ENCODE assay signal across 22 cellular contexts in the genomic region with DNA sequence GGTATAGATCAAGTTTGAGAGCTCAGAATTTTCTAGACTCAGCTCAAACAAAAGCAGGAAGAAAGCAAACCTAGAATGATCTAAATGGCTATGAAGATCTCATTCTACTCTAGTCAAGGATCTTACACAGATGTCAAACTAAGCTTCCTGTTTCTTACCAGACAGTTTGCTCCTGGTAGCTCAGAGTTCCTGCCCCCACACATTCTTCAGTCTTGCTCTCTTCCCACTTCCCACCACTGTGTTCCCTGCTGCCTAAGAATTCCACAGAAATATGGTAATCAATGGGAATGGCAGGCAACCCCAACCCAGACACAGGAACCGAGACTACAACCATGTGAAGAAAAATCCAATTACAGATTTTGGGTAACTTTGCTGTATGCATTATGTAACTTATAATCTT.
DNase-seq lines count a peak whose midpoint lies in the region; ATAC-seq and TF ChIP-seq lines count a peak whose summit lies in the region.
"Had no signal": no experiment of that assay in that cellular context is flagged by ENCODE, and none has a peak within 500 bp of the region (broad histone marks: within the 10 kb centered on the region; RNA-seq: fewer than 3 reads in every experiment).

No MANE protein-coding gene starts in this region.

- H3K4me3 Mint-ChIP-seq in activated CD8-positive, alpha-beta T cell treated with anti-CD3 and anti-CD28 coated beads for 36 hours, result no peak overlapping the region
- no peak overlapping the region for H3K4me3 Mint-ChIP-seq in activated CD4-positive, alpha-beta memory T cell treated with anti-CD3 and anti-CD28 coated beads, Interleukin-2, amount 10 ng/mL, durations not matched to agents 7 days and 5 days
- H3K4me3 Mint-ChIP-seq: brain; dendritic cell treated with granulocyte-macrophage colony-stimulating factor and Interleukin-4, amounts not matched to agents 40 ng/mL and 50 ng/mL, for 4 days had no signal

- no peak overlapping the region for H3K4me3 ChIP-seq in trophoblast cell (ENCODE audit: low read depth, low read length)
- H3K4me3 ChIP-seq: K562, lower lobe of right lung, right atrium auricular region, upper lobe of right lung had no signal

- no peak overlapping the region for H3K9ac ChIP-seq in trophoblast cell (ENCODE audit: low read length)

- H2AK5ac ChIP-seq in trophoblast cell (ENCODE audit: low read length), result no peak overlapping the region

- no peaks in the 10 kb centered on the region for H3K4me1 ChIP-seq in trophoblast cell (ENCODE audit: control insufficient read depth in 1 of 2, insufficient read depth in 2 of 2, low read length in 2 of 2)
- H3K4me1 ChIP-seq: lower lobe of right lung, right atrium auricular region, upper lobe of right lung had no signal

- H3K27ac Mint-ChIP-seq in activated CD8-positive, alpha-beta T cell treated with anti-CD3 and anti-CD28 coated beads for 36 hours, result no peak overlapping the region
- no peak overlapping the region for H3K27ac Mint-ChIP-seq in activated CD4-positive, alpha-beta memory T cell treated with anti-CD3 and anti-CD28 coated beads, Interleukin-2, amount 10 ng/mL, durations not matched to agents 7 days and 5 days
- H3K27ac Mint-ChIP-seq: brain; dendritic cell treated with granulocyte-macrophage colony-stimulating factor and Interleukin-4, amounts not matched to agents 40 ng/mL and 50 ng/mL, for 4 days had no signal

- H3K36me3 ChIP-seq in trophoblast cell (ENCODE audit: control insufficient read depth in 1 of 2, insufficient read depth in 2 of 2, low read length in 2 of 2), result no peaks in the 10 kb centered on the region
- H3K36me3 ChIP-seq: lower lobe of right lung, right atrium auricular region, upper lobe of right lung had no signal

- H4K8ac ChIP-seq in trophoblast cell (ENCODE audit: low read depth, low read length), result no peak overlapping the region

- no peak overlapping the region for H3K23ac ChIP-seq in trophoblast cell (ENCODE audit: low read length)

- H3K79me2 ChIP-seq in trophoblast cell (ENCODE audit: control insufficient read depth, insufficient read depth, low read length, poor library complexity), result no peaks in the 10 kb centered on the region

- H2BK12ac ChIP-seq in trophoblast cell (ENCODE audit: low read length), result no peak overlapping the region

- H3K36me3 Mint-ChIP-seq in activated CD8-positive, alpha-beta T cell treated with anti-CD3 and anti-CD28 coated beads for 36 hours (ENCODE audit: low read depth), result no peaks in the 10 kb centered on the region
- no peaks in the 10 kb centered on the region for H3K36me3 Mint-ChIP-seq in activated CD4-positive, alpha-beta memory T cell treated with anti-CD3 and anti-CD28 coated beads, Interleukin-2, amount 10 ng/mL, durations not matched to agents 7 days and 5 days (ENCODE audit: low read depth)
- H3K36me3 Mint-ChIP-seq: brain had no signal

- H3K4me2 ChIP-seq in trophoblast cell (ENCODE audit: low read length), result no peak overlapping the region

- no peak overlapping the region for H3K14ac ChIP-seq in trophoblast cell (ENCODE audit: low read length)

- no peak overlapping the region for H3K18ac ChIP-seq in trophoblast cell (ENCODE audit: low read length)

- no peak overlapping the region for H2BK120ac ChIP-seq in trophoblast cell (ENCODE audit: insufficient read depth, low read length, poor library complexity)

- no peaks in the 10 kb centered on the region for H3K9me3 Mint-ChIP-seq in activated CD8-positive, alpha-beta T cell treated with anti-CD3 and anti-CD28 coated beads for 36 hours
- no peaks in the 10 kb centered on the region for H3K9me3 Mint-ChIP-seq in activated CD4-positive, alpha-beta memory T cell treated with anti-CD3 and anti-CD28 coated beads, Interleukin-2, amount 10 ng/mL, durations not matched to agents 7 days and 5 days
- H3K9me3 Mint-ChIP-seq: brain; dendritic cell treated with granulocyte-macrophage colony-stimulating factor and Interleukin-4, amounts not matched to agents 40 ng/mL and 50 ng/mL, for 4 days had no signal

- H3K27me3 Mint-ChIP-seq in activated CD8-positive, alpha-beta T cell treated with anti-CD3 and anti-CD28 coated beads for 36 hours, result no peaks in the 10 kb centered on the region
- H3K27me3 Mint-ChIP-seq in activated CD4-positive, alpha-beta memory T cell treated with anti-CD3 and anti-CD28 coated beads, Interleukin-2, amount 10 ng/mL, durations not matched to agents 7 days and 5 days, result no peaks in the 10 kb centered on the region
- H3K27me3 Mint-ChIP-seq: brain; dendritic cell treated with granulocyte-macrophage colony-stimulating factor and Interleukin-4, amounts not matched to agents 40 ng/mL and 50 ng/mL, for 4 days had no signal

- H3K4ac ChIP-seq in trophoblast cell (ENCODE audit: low read depth, low read length), result no peak overlapping the region

- no peak overlapping the region for H2BK5ac ChIP-seq in trophoblast cell (ENCODE audit: low read depth, low read length, poor library complexity)

- no peak overlapping the region for H4K91ac ChIP-seq in trophoblast cell (ENCODE audit: low read depth, low read length)

- WGBS in trophoblast cell (ENCODE audit: extremely low coverage, insufficient coverage, insufficient read length), result no CpG with 5 or more reads among the region's 1 CpG

- no peak for TF ChIP-seq CTCF in activated CD8-positive, alpha-beta T cell treated with anti-CD3 and anti-CD28 coated beads for 36 hours (IDR thresholded peaks at IDR 0.05)
- no peak for TF ChIP-seq CTCF in GM20000 (IDR thresholded peaks at IDR 0.05; ENCODE audit: extremely low read depth, missing control alignments)

- H3K4me1 Mint-ChIP-seq in activated CD8-positive, alpha-beta T cell treated with anti-CD3 and anti-CD28 coated beads for 36 hours (ENCODE audit: low read depth), result no peaks in the 10 kb centered on the region
- no peaks in the 10 kb centered on the region for H3K4me1 Mint-ChIP-seq in activated CD4-positive, alpha-beta memory T cell treated with anti-CD3 and anti-CD28 coated beads, Interleukin-2, amount 10 ng/mL, durations not matched to agents 7 days and 5 days

- H4K12ac ChIP-seq in trophoblast cell (ENCODE audit: low read depth, low read length), result no peak overlapping the region

- H3K27ac ChIP-seq in trophoblast cell (ENCODE audit: low read depth, low read length), result peak overlapping the region; percentile 11
- H3K27ac ChIP-seq: lower lobe of right lung, right atrium auricular region, upper lobe of right lung had no signal

- H3K27me3 ChIP-seq in trophoblast cell (ENCODE audit: insufficient read depth, low read length), result no peaks in the 10 kb centered on the region
- H3K27me3 ChIP-seq: right atrium auricular region, upper lobe of right lung had no signal

- H2AFZ ChIP-seq in trophoblast cell (ENCODE audit: insufficient read depth, low read length, poor library complexity), result no peak overlapping the region

- ATAC-seq in activated CD8-positive, alpha-beta T cell treated with anti-CD3 and anti-CD28 coated beads for 36 hours, result no peak
- ATAC-seq: K562, lower lobe of right lung, upper lobe of right lung had no signal

- intact Hi-C loops in activated CD8-positive, alpha-beta T cell treated with anti-CD3 and anti-CD28 coated beads for 36 hours (cut with micrococcal nuclease), result no loop called here

- peak; percentile 56 for DNase-seq in GM03348 (ENCODE audit: low spot score)
- DNase-seq in astrocyte of the hippocampus (ENCODE audit: low read depth, low spot score), result peak; percentile 27
- DNase-seq in islet precursor cell, result peak; percentile 65
- DNase-seq in trophoblast cell, result no peak
- DNase-seq in activated CD8-positive, alpha-beta T cell treated with anti-CD3 and anti-CD28 coated beads for 36 hours, result no peak
- no peak for DNase-seq in activated CD4-positive, alpha-beta memory T cell treated with anti-CD3 and anti-CD28 coated beads, Interleukin-2, amount 10 ng/mL, durations not matched to agents 7 days and 5 days
- DNase-seq in GM20000 (ENCODE audit: low spot score), result no peak
- no peak for DNase-seq in hippocampal formation (lab: John Stamatoyannopoulos, UW)
- DNase-seq: ACHN; activated CD4-positive, alpha-beta T cell treated with anti-CD3 and anti-CD28 coated beads, Interleukin-2, amount 50 U/mL, for 48 hours; activated CD4-positive, CD25-positive, alpha-beta regulatory T cell; activated effector memory CD4-positive, alpha-beta T cell treated with anti-CD3 and anti-CD28 coated beads, Interleukin-2, amount 50 U/mL, for 16 hours; C1 segment of cervical spinal cord; lower lobe of right lung; NCI-H1694 treated with DMSO at 0.1 percent for 48 hours; NCI-H526 treated with DMSO at 0.1 percent for 48 hours; T1000; upper lobe of right lung had no signal

- no peaks in the 10 kb centered on the region for H3K9me3 ChIP-seq in trophoblast cell (ENCODE audit: insufficient read depth, low read depth, low read length)
- H3K9me3 ChIP-seq: lower lobe of right lung, right atrium auricular region, upper lobe of right lung had no signal

- H3K79me1 ChIP-seq in trophoblast cell (ENCODE audit: low read length), result no peaks in the 10 kb centered on the region

- POLR2A ChIA-PET in activated CD8-positive, alpha-beta T cell treated with anti-CD3 and anti-CD28 coated beads for 36 hours (lab: Charles Lee), result no interaction called here
- POLR2A ChIA-PET in activated CD4-positive, alpha-beta memory T cell treated with anti-CD3 and anti-CD28 coated beads, Interleukin-2, amount 10 ng/mL, durations not matched to agents 7 days and 5 days (lab: Charles Lee), result no interaction called here

- CTCF ChIA-PET in activated CD8-positive, alpha-beta T cell treated with anti-CD3 and anti-CD28 coated beads for 36 hours (lab: Charles Lee), result no interaction called here
- CTCF ChIA-PET in activated CD4-positive, alpha-beta memory T cell treated with anti-CD3 and anti-CD28 coated beads, Interleukin-2, amount 10 ng/mL, durations not matched to agents 7 days and 5 days (lab: Charles Lee), result no interaction called here

Comparison
In these comparisons a context has a peak if more than half of its experiments do, and no peak if none do; other contexts are left out.
1. DNase-seq: peak in GM03348 (single experiment), astrocyte of the hippocampus (single experiment) and islet precursor cell (single experiment); none in trophoblast cell (0 of 2), activated CD8-positive, alpha-beta T cell treated with anti-CD3 and anti-CD28 coated beads for 36 hours (single experiment), activated CD4-positive, alpha-beta memory T cell treated with anti-CD3 and anti-CD28 coated beads, Interleukin-2, amount 10 ng/mL, durations not matched to agents 7 days and 5 days (single experiment), GM20000 (single experiment) and hippocampal formation (0 of 2).